13 cellular contexts compared by ENCODE assay signal in genomic region chr1:213669964-213670691, GRCh38.
DNase-seq lines count a peak whose midpoint lies in the region; ATAC-seq, FAIRE-seq and TF ChIP-seq lines count a peak whose summit lies in the region.
"Had no signal": no experiment of that assay in that cellular context is flagged by ENCODE, and none has a peak within 500 bp of the region (broad histone marks: within the 10 kb centered on the region; RNA-seq: fewer than 3 reads in every experiment).

No MANE protein-coding gene starts in this region.

- peak overlapping the region; percentile 19; the same call in 1 of the 2 replicates for H3K4me2 ChIP-seq in HepG2 (ENCODE audit: low read depth, low read length)

- no peak for FAIRE-seq in HepG2 (lab: Jason Lieb, UNC)
- FAIRE-seq in GM12892 (lab: Jason Lieb, UNC): no peak
- FAIRE-seq: urothelium cell line had no signal

- BruUV-seq in HepG2 (replicated peaks; lab: Mats Ljungman, UMichigan): no TSS peak

- no peaks in the 10 kb centered on the region for H4K20me1 ChIP-seq in HepG2 (ENCODE audit: insufficient read depth, low read length)

- POLR2A ChIA-PET in HepG2 (lab: Yijun Ruan, JAX): no interaction called here

- ATAC-seq in HepG2 (peak; percentile 72), GM18858 (IDR thresholded peaks at IDR 0.05; ENCODE audit: unreplicated experiment) (no peak), esophagus mucosa (no peak), HG02759 (IDR thresholded peaks at IDR 0.05; ENCODE audit: unreplicated experiment) (no peak)
- ATAC-seq: right cardiac atrium had no signal

- in situ Hi-C loops in HepG2 (cut with HindIII; ENCODE audit: extremely low pct_ligation_motif_present, low pct_unique_long_range_greater_than_20kb): no loop called here

- WGBS in HepG2 (ENCODE audit: low lambda C conversion rate): 10% methylated on average over 2 of the region's 2 CpGs

- no peak overlapping the region for H3K27ac ChIP-seq in HepG2 (ENCODE audit: extremely low read length, insufficient read depth, low read length)

- H3K27me3 ChIP-seq in HepG2 (ENCODE audit: control insufficient read depth in 1 of 2, insufficient read depth in 2 of 2, low read length in 2 of 2): no peaks in the 10 kb centered on the region

- no peak for TF ChIP-seq RAD21 in HepG2 (CRISPR knock-in tag; IDR thresholded peaks at IDR 0.05)

- DNase-seq in ELF-1 (ENCODE audit: low read depth, low spot score) (peak; percentile 85), NCI-H146 (lab: John Stamatoyannopoulos, UW) (peak; percentile 97), SHP77 treated with DMSO at 0.1 percent for 48 hours (lab: John Stamatoyannopoulos, UW) (peak; percentile 75), HepG2 (ENCODE audit: low spot score) (no peak), GM12892 (ENCODE audit: insufficient read length) (no peak)
- DNase-seq: aorta; effector memory CD4-positive, alpha-beta T cell; NCI-H226; right cardiac atrium had no signal

- peaks cover 27% of the 10 kb centered on the region for H3K4me1 ChIP-seq in HepG2 (ENCODE audit: insufficient read depth, low read length)

- H3K4me3 ChIP-seq in HepG2 (replicated peaks in 1 of 3; ENCODE audit: insufficient read depth in 1 of 3, low read depth in 2 of 3, low read length in 3 of 3): no peak overlapping the region

- peak; percentile 15; the same call in 1 of the 2 replicates for TF ChIP-seq CTCF in HepG2 (CRISPR knock-in tag; IDR thresholded peaks at IDR 0.05)

- H3K9me3 ChIP-seq in HepG2 (ENCODE audit: low read length): no peaks in the 10 kb centered on the region

- H3K36me3 ChIP-seq in HepG2 (replicated peaks in 1 of 2; ENCODE audit: control insufficient read depth in 1 of 2, insufficient read depth in 2 of 2, low read length in 2 of 2): no peaks in the 10 kb centered on the region

- TF ChIP-seq EP300 in HepG2 (IDR thresholded peaks at IDR 0.05; ENCODE audit: low read depth in 2 of 2, low read length in 2 of 2) (no peak), HepG2 (CRISPR knock-in tag; IDR thresholded peaks at IDR 0.05; ENCODE audit: borderline replicate concordance) (no peak)

- no peak overlapping the region for H2AFZ ChIP-seq in HepG2 (ENCODE audit: low read length)

- TF ChIP-seq POLR2A in HepG2 (IDR thresholded peaks at IDR 0.05; ENCODE audit: insufficient read depth in 1 of 2, low read depth in 2 of 2, low read length in 2 of 2): no peak
- TF ChIP-seq POLR2A in GM12892 (IDR thresholded peaks at IDR 0.05; ENCODE audit: low read depth, low read length): no peak

- H3K9ac ChIP-seq in HepG2 (ENCODE audit: insufficient read depth, low read depth, low read length): no peak overlapping the region

- H3K79me2 ChIP-seq in HepG2 (ENCODE audit: insufficient read depth, low read length): no peaks in the 10 kb centered on the region

- CTCF ChIA-PET in HepG2 (lab: Yijun Ruan, JAX; ENCODE audit: low intra/inter-chr PET ratio, low total read pairs): no interaction called here

- intact Hi-C loops in HepG2 (cut with micrococcal nuclease; ENCODE audit: unreplicated experiment): loop anchor here (10.0 kb wide), 1 partner anchor 315 kb away; the partner anchor contains the start of gene PROX1

TF ChIP-seq in HepG2, 621 proteins besides CTCF, POLR2A, EP300 and RAD21:
- TF ChIP-seq ZNF687 (CRISPR knock-in tag; IDR thresholded peaks at IDR 0.05) (peak; percentile 26; the same call in 1 of the 2 replicates), ZFP37 (CRISPR knock-in tag; IDR thresholded peaks at IDR 0.05; ENCODE audit: borderline replicate concordance) (no peak), ZEB1 (IDR thresholded peaks at IDR 0.05; ENCODE audit: insufficient replicate concordance, low read depth) (peak; percentile 41), THAP7 (CRISPR knock-in tag; IDR thresholded peaks at IDR 0.05) (no peak), PHF21A (CRISPR knock-in tag; IDR thresholded peaks at IDR 0.05) (peak; percentile 22; the same call in 1 of the 2 replicates), THAP9 (CRISPR knock-in tag; IDR thresholded peaks at IDR 0.05; ENCODE audit: borderline replicate concordance) (no peak), CBX5 (CRISPR knock-in tag; IDR thresholded peaks at IDR 0.05; ENCODE audit: borderline replicate concordance) (no peak), ZSCAN22 (CRISPR knock-in tag; IDR thresholded peaks at IDR 0.05) (peak; percentile 94), STAG1 (CRISPR knock-in tag; IDR thresholded peaks at IDR 0.05) (peak; percentile 51; the same call in 1 of the 2 replicates)

Comparison
In these comparisons a context has a peak if more than half of its experiments do, and no peak if none do; other contexts are left out.
1. DNase-seq: peak in ELF-1 (single experiment), NCI-H146 (single experiment) and SHP77 treated with DMSO at 0.1 percent for 48 hours (single experiment); none in HepG2 (single experiment) and GM12892 (single experiment).